15 cellular contexts compared by ENCODE assay signal in genomic region chr7:64863021-64863420, GRCh38. TPM values are rescaled to one million over a fixed set of nuclear protein-coding genes. Genes with fewer than 3 reads are reported as not detected.
DNase-seq lines count a peak whose midpoint lies in the region; ATAC-seq and TF ChIP-seq lines count a peak whose summit lies in the region.
"Had no signal": no experiment of that assay in that cellular context is flagged by ENCODE, and none has a peak within 500 bp of the region (broad histone marks: within the 10 kb centered on the region; RNA-seq: fewer than 3 reads in every experiment).

No MANE protein-coding gene starts in this region.

- H2AFZ ChIP-seq in DND-41 (ENCODE audit: low read depth, low read length) = no peak overlapping the region
- H2AFZ ChIP-seq: GM23338 had no signal

- H3K27me3 ChIP-seq in DND-41 (ENCODE audit: insufficient read depth, low read length, poor library complexity) = no peaks in the 10 kb centered on the region
- H3K27me3 ChIP-seq in aorta (ENCODE audit: control insufficient read depth in 1 of 2, insufficient read depth in 2 of 2, low read length in 1 of 2) = no peaks in the 10 kb centered on the region
- no peaks in the 10 kb centered on the region for H3K27me3 ChIP-seq in psoas muscle (ENCODE audit: insufficient read depth in 3 of 3, low read length in 2 of 3)

- no peaks in the 10 kb centered on the region for H3K36me3 ChIP-seq in DND-41 (ENCODE audit: insufficient read depth, low read length)
- no peaks in the 10 kb centered on the region for H3K36me3 ChIP-seq in aorta (ENCODE audit: control insufficient read depth in 1 of 2, insufficient read depth in 2 of 2, low read length in 1 of 2)
- H3K36me3 ChIP-seq in psoas muscle (ENCODE audit: insufficient read depth in 1 of 2, low read depth in 1 of 2) = no peaks in the 10 kb centered on the region

- H3K27ac ChIP-seq in DND-41 (ENCODE audit: low read length) (no peak overlapping the region), aorta (ENCODE audit: low read depth in 1 of 2, low read length in 2 of 2) (no peak overlapping the region), psoas muscle (no peak overlapping the region)
- H3K27ac ChIP-seq: C4-2B, HL-60, KMS-11 had no signal

- H3K9me3 ChIP-seq in DND-41 (ENCODE audit: insufficient read depth, low read length, severe bottlenecking) = peaks cover 8% of the 10 kb centered on the region
- no peaks in the 10 kb centered on the region for H3K9me3 ChIP-seq in aorta (ENCODE audit: control insufficient read depth, low read length)
- no peaks in the 10 kb centered on the region for H3K9me3 ChIP-seq in psoas muscle

- H3K79me2 ChIP-seq in DND-41 (ENCODE audit: insufficient read depth, low read length) = no peaks in the 10 kb centered on the region

- TF ChIP-seq CTCF in DND-41 (IDR thresholded peaks at IDR 0.05; ENCODE audit: borderline replicate concordance, extremely low read depth, low read length, poor library complexity, severe bottlenecking) (no peak), psoas muscle (IDR thresholded peaks at IDR 0.05) (no peak)

- no peak overlapping the region for H3K9ac ChIP-seq in DND-41 (ENCODE audit: low read depth, low read length)
- H3K9ac ChIP-seq: KMS-11 had no signal

- 88 to 95% methylated on average over 9 of the region's 9 CpGs for WGBS in aorta, 2 donors
- 31 to 60% (median 56%) methylated on average over 9 of the region's 9 CpGs for WGBS in psoas muscle, 3 donors

- no peak for ATAC-seq in DND-41 (ENCODE audit: insufficient read depth, low read depth)
- peak; percentile 41 for ATAC-seq in aorta (ENCODE audit: low FRiP score)
- no peak for ATAC-seq in psoas muscle
- no peak for ATAC-seq in HG03521 (IDR thresholded peaks at IDR 0.05; ENCODE audit: unreplicated experiment)
- ATAC-seq: GM23338 had no signal

- H3K4me1 ChIP-seq in DND-41 (ENCODE audit: insufficient read depth, low read length) (no peaks in the 10 kb centered on the region), aorta (ENCODE audit: control insufficient read depth in 1 of 2, insufficient read depth in 2 of 2, low read length in 2 of 2) (no peaks in the 10 kb centered on the region), psoas muscle (no peaks in the 10 kb centered on the region)

- H4K20me1 ChIP-seq in DND-41 (ENCODE audit: insufficient read depth, low read length) = no peaks in the 10 kb centered on the region

- CTCF ChIA-PET in HEK293T (lab: Yijun Ruan, JAX) = no interaction called here

- intact Hi-C loops in aorta (cut with DNase I) (no loop called here), psoas muscle (cut with DNase I) (no loop called here)

- peak; percentile 2 for DNase-seq in DND-41
- peak; percentile 1 for DNase-seq in HEK293T (ENCODE audit: extremely low spot score)
- DNase-seq in mucosa of gallbladder (ENCODE audit: low spot score) = peak; percentile 7
- DNase-seq in aorta = no peak
- no peak for DNase-seq in psoas muscle
- DNase-seq in DMS53 treated with DMSO at 0.1 percent for 48 hours (lab: John Stamatoyannopoulos, UW; ENCODE audit: unreplicated experiment) = no peak
- DNase-seq: ACHN; AML-193; CD4-positive, alpha-beta memory T cell; H7 had no signal

- POLR2A ChIA-PET in HEK293T (lab: Yijun Ruan, JAX) = no interaction called here

- no peak overlapping the region for H3K4me2 ChIP-seq in DND-41 (ENCODE audit: insufficient read depth, low read length)
- H3K4me2 ChIP-seq: GM23338, KMS-11 had no signal

- H3K4me3 ChIP-seq in DND-41 (ENCODE audit: low read depth in 1 of 2, low read length in 2 of 2) = no peak overlapping the region
- no peak overlapping the region for H3K4me3 ChIP-seq in aorta (ENCODE audit: low read length in 2 of 2)
- no peak overlapping the region for H3K4me3 ChIP-seq in psoas muscle
- H3K4me3 ChIP-seq: GM23338 had no signal

TF ChIP-seq in HEK293T, 16 proteins besides CTCF, POLR2A, EP300 and RAD21:
- TF ChIP-seq NFRKB (IDR thresholded peaks at IDR 0.05) = no peak
- TF ChIP-seq ZNF384 (IDR thresholded peaks at IDR 0.05) = no peak
- no peak for TF ChIP-seq ELF4 (IDR thresholded peaks at IDR 0.05)
- no peak for TF ChIP-seq BHLHE40 (IDR thresholded peaks at IDR 0.05; ENCODE audit: borderline replicate concordance)
- TF ChIP-seq L3MBTL2 (conservative IDR thresholded peaks at IDR 0.05) = no peak
- no peak for TF ChIP-seq PKNOX1 (IDR thresholded peaks at IDR 0.05)
- no peak for TF ChIP-seq FOXM1 (IDR thresholded peaks at IDR 0.05; ENCODE audit: borderline replicate concordance)
- TF ChIP-seq SP1 (IDR thresholded peaks at IDR 0.05) = no peak
- no peak for TF ChIP-seq TARDBP (IDR thresholded peaks at IDR 0.05)
- no peak for TF ChIP-seq CTBP1 (IDR thresholded peaks at IDR 0.05; ENCODE audit: borderline replicate concordance)
- no peak for TF ChIP-seq HDGF (IDR thresholded peaks at IDR 0.05; ENCODE audit: borderline replicate concordance)
- TF ChIP-seq LEF1 (IDR thresholded peaks at IDR 0.05; ENCODE audit: borderline replicate concordance) = no peak
- TF ChIP-seq ARNT (IDR thresholded peaks at IDR 0.05) = no peak
- no peak for TF ChIP-seq FOXK2 (IDR thresholded peaks at IDR 0.05)
- TF ChIP-seq FOXA1 (IDR thresholded peaks at IDR 0.05) = no peak
- no peak for TF ChIP-seq SUZ12 (IDR thresholded peaks at IDR 0.05)

RNA-seq across cellular contexts. Expression of gene ZNF273, which starts 40.1 kb away (rescaled TPM):
- total RNA-seq in mucosa of gallbladder (9.3 TPM), aorta (10 to 100 TPM in 1 of 2 donors, 1 to 10 TPM in 1; 4.7 to 15.7 TPM), psoas muscle (1 to 10 TPM; 1.2 to 2.9 (median 1.9) TPM)
- polyA plus RNA-seq in aorta (1 to 10 TPM; 1.9 to 5.8 TPM), psoas muscle (1 to 10 TPM in 2 of 3 donors, under 1 TPM in 1; 0.96 to 3.0 (median 1.5) TPM)

Comparison
In these comparisons a context has a peak if more than half of its experiments do, and no peak if none do; other contexts are left out.
1. DNase-seq: peak in DND-41 (single experiment), HEK293T (single experiment) and mucosa of gallbladder (single experiment); none in aorta (0 of 2), psoas muscle (0 of 2) and DMS53 treated with DMSO at 0.1 percent for 48 hours (single experiment).